Comparison of ENCODE assay signal across 13 cellular contexts in genomic region chr14:94320243-94320642, GRCh38. TPM values are rescaled to one million over a fixed set of nuclear protein-coding genes. Genes with fewer than 3 reads are reported as not detected.
DNase-seq lines count a peak whose midpoint lies in the region; ATAC-seq, FAIRE-seq and TF ChIP-seq lines count a peak whose summit lies in the region.
"Had no signal": no experiment of that assay in that cellular context is flagged by ENCODE, and none has a peak within 500 bp of the region (broad histone marks: within the 10 kb centered on the region; RNA-seq: fewer than 3 reads in every experiment).

No MANE protein-coding gene starts in this region.

- no peak overlapping the region for H3K27ac Mint-ChIP-seq in WTC11
- H3K27ac Mint-ChIP-seq in T-cell = no peak overlapping the region
- H3K27ac Mint-ChIP-seq in natural killer cell treated with Interleukin-12 subunit alpha and Interleukin-12 subunit beta and Interleukin-15 and Interleukin-18, amount 100 ng/mL, for 72 hours = no peak overlapping the region
- H3K27ac Mint-ChIP-seq in activated naive CD8-positive, alpha-beta T cell treated with anti-CD3 and anti-CD28 coated beads, Interleukin-2, amount 50 U/mL, for 24 hours = no peak overlapping the region

- FAIRE-seq in GM18507 (lab: Jason Lieb, UNC) = peak; percentile 5
- peak; percentile 86 for FAIRE-seq in HTR-8/SVneo (lab: Jason Lieb, UNC)

- no peaks in the 10 kb centered on the region for H3K9me3 ChIP-seq in mucosa of descending colon

- 0 out of 2 replicates have a peak, but pooled peaks cover 2% of the 10 kb centered on the region for H3K4me1 Mint-ChIP-seq in WTC11
- H3K4me1 Mint-ChIP-seq in T-cell = no peaks in the 10 kb centered on the region
- no peaks in the 10 kb centered on the region for H3K4me1 Mint-ChIP-seq in natural killer cell treated with Interleukin-12 subunit alpha and Interleukin-12 subunit beta and Interleukin-15 and Interleukin-18, amount 100 ng/mL, for 72 hours (ENCODE audit: low read depth in 2 of 2)
- no peaks in the 10 kb centered on the region for H3K4me1 Mint-ChIP-seq in activated naive CD8-positive, alpha-beta T cell treated with anti-CD3 and anti-CD28 coated beads, Interleukin-2, amount 50 U/mL, for 24 hours

- H3K36me3 Mint-ChIP-seq in WTC11 = no peaks in the 10 kb centered on the region
- no peaks in the 10 kb centered on the region for H3K36me3 Mint-ChIP-seq in T-cell
- no peaks in the 10 kb centered on the region for H3K36me3 Mint-ChIP-seq in natural killer cell treated with Interleukin-12 subunit alpha and Interleukin-12 subunit beta and Interleukin-15 and Interleukin-18, amount 100 ng/mL, for 72 hours
- H3K36me3 Mint-ChIP-seq in activated naive CD8-positive, alpha-beta T cell treated with anti-CD3 and anti-CD28 coated beads, Interleukin-2, amount 50 U/mL, for 24 hours (ENCODE audit: low read depth) = no peaks in the 10 kb centered on the region

- peaks cover 5% of the 10 kb centered on the region for H3K4me1 ChIP-seq in mucosa of descending colon (ENCODE audit: low read depth)

- H3K36me3 ChIP-seq in mucosa of descending colon (ENCODE audit: low read depth) = no peaks in the 10 kb centered on the region

- TF ChIP-seq CTCF in WTC11 (IDR thresholded peaks at IDR 0.05) (no peak), mucosa of descending colon (IDR thresholded peaks at IDR 0.05) (no peak)

- DNase-seq in GM18507 (ENCODE audit: extremely low spot score, insufficient read length, low read depth) = no peak
- no peak for DNase-seq in HTR-8/SVneo (ENCODE audit: insufficient read length, low spot score)
- no peak for DNase-seq in WTC11 (ENCODE audit: low spot score)
- DNase-seq in mucosa of descending colon = peak in 2 of 3 donors; percentile 41 to 75
- no peak for DNase-seq in T-cell
- no peak for DNase-seq in natural killer cell treated with Interleukin-12 subunit alpha and Interleukin-12 subunit beta and Interleukin-15 and Interleukin-18, amount 100 ng/mL, for 72 hours (ENCODE audit: low spot score)
- DNase-seq in activated naive CD8-positive, alpha-beta T cell treated with anti-CD3 and anti-CD28 coated beads, Interleukin-2, amount 50 U/mL, for 24 hours = no peak
- DNase-seq in activated CD4-positive, alpha-beta T cell treated with anti-CD3 and anti-CD28 coated beads, Interleukin-2, amount 50 U/mL, for 48 hours = no peak
- DNase-seq: activated T-cell treated with anti-CD3 and anti-CD28 coated beads, Interleukin-2, amount 50 U/mL, for 48 hours; HCEC 1CT; hippocampal formation; mesendoderm; RPMI8226 had no signal

- ATAC-seq in WTC11 (no peak), mucosa of descending colon (peak; percentile 95), T-cell (replicated peaks in 1 of 4) (no peak)
- ATAC-seq in natural killer cell treated with Interleukin-12 subunit alpha and Interleukin-12 subunit beta and Interleukin-15 and Interleukin-18, amount 100 ng/mL, for 72 hours = no peak
- no peak for ATAC-seq in activated naive CD8-positive, alpha-beta T cell treated with anti-CD3 and anti-CD28 coated beads, Interleukin-2, amount 50 U/mL, for 24 hours

- H3K9me3 Mint-ChIP-seq in WTC11 (no peaks in the 10 kb centered on the region), T-cell (peaks cover 0 to 3% (median 0%) of the 10 kb centered on the region in 3 donors)
- no peaks in the 10 kb centered on the region for H3K9me3 Mint-ChIP-seq in natural killer cell treated with Interleukin-12 subunit alpha and Interleukin-12 subunit beta and Interleukin-15 and Interleukin-18, amount 100 ng/mL, for 72 hours
- H3K9me3 Mint-ChIP-seq in activated naive CD8-positive, alpha-beta T cell treated with anti-CD3 and anti-CD28 coated beads, Interleukin-2, amount 50 U/mL, for 24 hours = no peaks in the 10 kb centered on the region

- H3K4me3 ChIP-seq in mucosa of descending colon = no peak overlapping the region

- H3K27me3 Mint-ChIP-seq in WTC11 (ENCODE audit: low read depth) (no peaks in the 10 kb centered on the region), T-cell (peaks cover 3 to 4% of the 10 kb centered on the region in 2 donors)
- peaks cover 10 to 15% of the 10 kb centered on the region in 2 donors for H3K27me3 Mint-ChIP-seq in natural killer cell treated with Interleukin-12 subunit alpha and Interleukin-12 subunit beta and Interleukin-15 and Interleukin-18, amount 100 ng/mL, for 72 hours
- peaks cover 4% of the 10 kb centered on the region for H3K27me3 Mint-ChIP-seq in activated naive CD8-positive, alpha-beta T cell treated with anti-CD3 and anti-CD28 coated beads, Interleukin-2, amount 50 U/mL, for 24 hours

- intact Hi-C loops in mucosa of descending colon (cut with DNase I, micrococcal nuclease) = no loop called here

- POLR2A ChIA-PET in WTC11 (lab: Charles Lee) (no interaction called here), T-cell (lab: Charles Lee) (no interaction called here)

- H3K4me3 Mint-ChIP-seq in WTC11 (no peak overlapping the region), T-cell (no peak overlapping the region)
- no peak overlapping the region for H3K4me3 Mint-ChIP-seq in natural killer cell treated with Interleukin-12 subunit alpha and Interleukin-12 subunit beta and Interleukin-15 and Interleukin-18, amount 100 ng/mL, for 72 hours
- no peak overlapping the region for H3K4me3 Mint-ChIP-seq in activated naive CD8-positive, alpha-beta T cell treated with anti-CD3 and anti-CD28 coated beads, Interleukin-2, amount 50 U/mL, for 24 hours

- CTCF ChIA-PET in WTC11 (lab: Charles Lee) = interaction anchor here (0.9 to 1.1 kb wide), 3 partner anchors 13 to 380 kb away, joined by 3 read pairs; no protein-coding TSS in a partner anchor
- CTCF ChIA-PET in T-cell (lab: Charles Lee) = no interaction called here

TF ChIP-seq in WTC11, 78 proteins besides CTCF, POLR2A, EP300 and RAD21:
- TF ChIP-seq USF1 (CRISPR knock-in tag; IDR thresholded peaks at IDR 0.05) = no peak
- 0 out of 2 replicates have a peak, but pooled peaks have one; percentile 7 for TF ChIP-seq GABPB1 (CRISPR knock-in tag; IDR thresholded peaks at IDR 0.05)

RNA-seq across cellular contexts. Expression of gene SERPINA6, which starts 2.9 kb away (rescaled TPM):
- total RNA-seq in WTC11 (2021) = 0.15 TPM in 1 of 3 replicates, not detected in the others
- total RNA-seq in mucosa of descending colon = 1 to 10 TPM in 2 of 3 donors, under 1 TPM in 1; 0.44 to 4.7 (median 2.0) TPM
- total RNA-seq in T-cell = not detected
- not detected for total RNA-seq in natural killer cell treated with Interleukin-12 subunit alpha and Interleukin-12 subunit beta and Interleukin-15 and Interleukin-18, amount 100 ng/mL, for 72 hours

RNA-seq across cellular contexts. Expression of gene SERPINA10, which starts 27.2 kb away (rescaled TPM):
- total RNA-seq in WTC11 (2021) (0.04 TPM in 1 of 3 replicates, not detected in the others), mucosa of descending colon (under 1 TPM; 0.09 to 0.34 (median 0.20) TPM), T-cell (under 1 TPM in 1 of 5 donors, not detected in 4; 0.15 TPM)
- not detected for total RNA-seq in natural killer cell treated with Interleukin-12 subunit alpha and Interleukin-12 subunit beta and Interleukin-15 and Interleukin-18, amount 100 ng/mL, for 72 hours

RNA-seq across cellular contexts. Expression of gene SERPINA2, which starts 46.3 kb away (rescaled TPM):
- total RNA-seq in WTC11 (2021) (not detected in 3 replicates), mucosa of descending colon (not detected), T-cell (not detected)
- not detected for total RNA-seq in natural killer cell treated with Interleukin-12 subunit alpha and Interleukin-12 subunit beta and Interleukin-15 and Interleukin-18, amount 100 ng/mL, for 72 hours

Comparison
In these comparisons a context has a peak if more than half of its experiments do, and no peak if none do; other contexts are left out.
1. DNase-seq: peak in mucosa of descending colon (2 of 3); none in GM18507 (single experiment), HTR-8/SVneo (single experiment), WTC11 (single experiment), T-cell (0 of 34), natural killer cell treated with Interleukin-12 subunit alpha and Interleukin-12 subunit beta and Interleukin-15 and Interleukin-18, amount 100 ng/mL, for 72 hours (single experiment), activated naive CD8-positive, alpha-beta T cell treated with anti-CD3 and anti-CD28 coated beads, Interleukin-2, amount 50 U/mL, for 24 hours (single experiment) and activated CD4-positive, alpha-beta T cell treated with anti-CD3 and anti-CD28 coated beads, Interleukin-2, amount 50 U/mL, for 48 hours (0 of 2).